8 cellular contexts compared by ENCODE assay signal in genomic region chr2:226799976-226800940, GRCh38. TPM values are rescaled to one million over a fixed set of nuclear protein-coding genes. Genes with fewer than 3 reads are reported as not detected.
A peak's percentile ranks its signal among the peaks of the same experiment; 100 is the strongest.
DNase-seq lines count a peak whose midpoint lies in the region; ATAC-seq and TF ChIP-seq lines count a peak whose summit lies in the region.

No MANE protein-coding gene starts in this region.

- H3K36me3 ChIP-seq in Karpas-422 (ENCODE audit: insufficient read depth, low read length) = no peaks in the 10 kb centered on the region
- H3K36me3 ChIP-seq in smooth muscle cell (ENCODE audit: low read depth) = no peaks in the 10 kb centered on the region

- peak overlapping the region; percentile 87 for H3K4me3 Mint-ChIP-seq in Calu3 (ENCODE audit: low read depth, unreplicated experiment)

- H3K9me2 ChIP-seq in Karpas-422 (replicated peaks; ENCODE audit: insufficient read depth, low read length) = no peaks in the 10 kb centered on the region

- H3K4me3 ChIP-seq in Karpas-422 (ENCODE audit: low read length) = peak overlapping the region; percentile 90
- H3K4me3 ChIP-seq in astrocyte of the spinal cord (ENCODE audit: low read depth, low read length) = peak overlapping the region; percentile 42
- peak overlapping the region; percentile 97 for H3K4me3 ChIP-seq in smooth muscle cell

- H3F3A ChIP-seq in smooth muscle cell (ENCODE audit: low read depth) = no peaks in the 10 kb centered on the region

- H3K4me1 Mint-ChIP-seq in Calu3 (ENCODE audit: low read depth, unreplicated experiment) = peaks cover 51% of the 10 kb centered on the region

- H3K79me2 ChIP-seq in Karpas-422 (ENCODE audit: low read length) (no peaks in the 10 kb centered on the region), smooth muscle cell (ENCODE audit: low read depth) (peaks cover 40% of the 10 kb centered on the region)

- 5% methylated on average over 23 of the region's 39 CpGs for WGBS in smooth muscle cell (ENCODE audit: low lambda C conversion rate)

- H3K9me3 ChIP-seq in Karpas-422 (ENCODE audit: low read length) = no peaks in the 10 kb centered on the region
- H3K9me3 ChIP-seq in smooth muscle cell (replicated peaks; ENCODE audit: low read depth) = no peaks in the 10 kb centered on the region

- no peaks in the 10 kb centered on the region for H3K9me3 Mint-ChIP-seq in Calu3 (ENCODE audit: low read depth, unreplicated experiment)

- peaks cover 34% of the 10 kb centered on the region for H3K4me1 ChIP-seq in Karpas-422 (ENCODE audit: low read length)
- H3K4me1 ChIP-seq in smooth muscle cell (ENCODE audit: low read depth) = peaks cover 15% of the 10 kb centered on the region

- peak overlapping the region; percentile 95 for H3K4me2 ChIP-seq in Karpas-422 (ENCODE audit: low read depth, low read length, poor library complexity, severe bottlenecking)
- peak overlapping the region; percentile 91 for H3K4me2 ChIP-seq in smooth muscle cell

- H3K27ac ChIP-seq in Karpas-422 (ENCODE audit: low read length) (no peak overlapping the region), smooth muscle cell (ENCODE audit: low read depth) (peak overlapping the region; percentile 82)

- intact Hi-C loops in Calu3 (cut with micrococcal nuclease; ENCODE audit: unreplicated experiment) = loop anchor here (1.0 to 5.0 kb wide), 5 partner anchors 35 to 683 kb away; no protein-coding TSS in a partner anchor

- TF ChIP-seq CTCF in Calu3 (IDR thresholded peaks at IDR 0.05; ENCODE audit: unreplicated experiment) = peak; percentile 9
- no peak for TF ChIP-seq CTCF in astrocyte of the spinal cord (IDR thresholded peaks at IDR 0.05; ENCODE audit: low read depth, low read length)
- peak; percentile 40 for TF ChIP-seq CTCF in smooth muscle cell (IDR thresholded peaks at IDR 0.05; ENCODE audit: borderline replicate concordance, insufficient read depth, poor library complexity, severe bottlenecking)

- in situ Hi-C loops in astrocyte of the spinal cord (cut with HindIII; ENCODE audit: low sequenced_read_pairs) = loop anchor here (25.0 kb wide), 1 partner anchor 1138 kb away; no protein-coding TSS in a partner anchor

- H4K20me1 ChIP-seq in Karpas-422 (ENCODE audit: insufficient read depth, low read depth, low read length) (peaks cover 4% of the 10 kb centered on the region; the same call in 1 of the 2 replicates), smooth muscle cell (ENCODE audit: low read depth) (peaks cover 30% of the 10 kb centered on the region)

- H3K27me3 ChIP-seq in Karpas-422 (ENCODE audit: low read length) = no peaks in the 10 kb centered on the region
- H3K27me3 ChIP-seq in smooth muscle cell (ENCODE audit: low read depth) = peaks cover 5% of the 10 kb centered on the region

- DNase-seq in Calu3 (no peak), Karpas-422 (no peak), astrocyte of the spinal cord (ENCODE audit: low read depth, low spot score) (peak; percentile 26), islet precursor cell (peak; percentile 56), smooth muscle cell (lab: John Stamatoyannopoulos, UW; ENCODE audit: unreplicated experiment) (no peak), KG1 (lab: John Stamatoyannopoulos, UW) (no peak)

- ATAC-seq in GM19324 (IDR thresholded peaks at IDR 0.05; ENCODE audit: low FRiP score, unreplicated experiment) (no peak), HG02885 (IDR thresholded peaks at IDR 0.05; ENCODE audit: poor library complexity, unreplicated experiment) (no peak)

- peak overlapping the region; percentile 83 for H3K27ac Mint-ChIP-seq in Calu3 (ENCODE audit: unreplicated experiment)

- H3K27me3 Mint-ChIP-seq in Calu3 (ENCODE audit: unreplicated experiment) = no peaks in the 10 kb centered on the region

- peak overlapping the region; percentile 80 for H3K9ac ChIP-seq in Karpas-422 (ENCODE audit: low read length)
- peak overlapping the region; percentile 57 for H3K9ac ChIP-seq in smooth muscle cell (ENCODE audit: low read depth)

- H2AFZ ChIP-seq in Karpas-422 (ENCODE audit: low read length) (peak overlapping the region; percentile 18), smooth muscle cell (ENCODE audit: low read depth) (peak overlapping the region; percentile 70)

- H3K36me3 Mint-ChIP-seq in Calu3 (ENCODE audit: insufficient read depth, unreplicated experiment) = peaks cover 62% of the 10 kb centered on the region

- BruUV-seq in Calu3 (replicated peaks; lab: Mats Ljungman, UMichigan) = TSS peak; percentile 43

- CTCF ChIA-PET in Calu3 (lab: Charles Lee) = interaction anchor here (0.6 to 1.8 kb wide), 5 partner anchors 20 to 686 kb away, joined by 3 to 5 read pairs (median 3); no protein-coding TSS in a partner anchor

RNA-seq across cellular contexts. Expression of gene IRS1, which starts 0.6 kb away (rescaled TPM):
- total RNA-seq in Calu3 (2022) = 29.7 and 34.4 TPM in 2 replicates
- total RNA-seq in Karpas-422 (2014; rRNA removed; shearing (Covaris generic); ENCODE audit: low replicate concordance) = 3.5 and 3.9 TPM in 2 replicates
- 14.3 and 14.6 TPM in 2 replicates for total RNA-seq in smooth muscle cell
- polyA plus RNA-seq in smooth muscle cell = 8.6 and 9.4 TPM in 2 replicates

RNA-seq across cellular contexts. Expression of gene RHBDD1, which starts 35.6 kb away (rescaled TPM):
- total RNA-seq in Calu3 (2022) (28.7 and 32.8 TPM in 2 replicates), smooth muscle cell (20.7 and 28.3 TPM in 2 replicates)
- total RNA-seq in Karpas-422 (2014; rRNA removed; shearing (Covaris generic); ENCODE audit: low replicate concordance) = 35.6 and 74.9 TPM in 2 replicates
- polyA plus RNA-seq in smooth muscle cell = 11.3 and 12.8 TPM in 2 replicates

Comparison
In these comparisons a context has a peak if more than half of its experiments do, and no peak if none do; other contexts are left out.
1. DNase-seq: peak in astrocyte of the spinal cord (single experiment) and islet precursor cell (single experiment); none in Calu3 (single experiment), Karpas-422 (single experiment), smooth muscle cell (single experiment) and KG1 (single experiment).
2. H3K4me3 ChIP-seq: peak in every context shown above with its lines; median percentile 97 in smooth muscle cell; 90 in Karpas-422; 42 in astrocyte of the spinal cord.